Comparison of ENCODE assay signal across 7 cellular contexts in genomic region chrX:71714064-71714463, GRCh38. TPM values are rescaled to one million over a fixed set of nuclear protein-coding genes. Genes with fewer than 3 reads are reported as not detected.
"Had no signal": no experiment of that assay in that cellular context is flagged by ENCODE, and none has a peak within 500 bp of the region (broad histone marks: within the 10 kb centered on the region; RNA-seq: fewer than 3 reads in every experiment).

No MANE protein-coding gene starts in this region.

RNA-seq across cellular contexts. Expression of gene CXorf49, which starts 4.0 kb away (rescaled TPM):
- total RNA-seq: M059J, OCI-LY7, PC-9, Right ventricle myocardium inferior, RPMI7951, SJCRH30, SK-MEL-5 had no signal

RNA-seq across cellular contexts. Expression of gene CXorf49B, which starts 49.1 kb away (rescaled TPM):
- total RNA-seq: M059J, OCI-LY7, PC-9, Right ventricle myocardium inferior, RPMI7951, SJCRH30, SK-MEL-5 had no signal
